In genomic region chr11:33323421-33323820, GRCh38 we compare ENCODE assay signal across 1 cellular context.
TF ChIP-seq lines count a peak whose summit lies in the region.

No MANE protein-coding gene starts in this region.

TF ChIP-seq in GM23338, 12 proteins besides CTCF, POLR2A, EP300 and RAD21 (continued from another document):
- TF ChIP-seq ZNF462 (CRISPR knock-in tag; IDR thresholded peaks at IDR 0.05) (no peak), ZNF331 (CRISPR knock-in tag; IDR thresholded peaks at IDR 0.05; ENCODE audit: low read depth) (no peak)
- TF ChIP-seq, protein P1, sequence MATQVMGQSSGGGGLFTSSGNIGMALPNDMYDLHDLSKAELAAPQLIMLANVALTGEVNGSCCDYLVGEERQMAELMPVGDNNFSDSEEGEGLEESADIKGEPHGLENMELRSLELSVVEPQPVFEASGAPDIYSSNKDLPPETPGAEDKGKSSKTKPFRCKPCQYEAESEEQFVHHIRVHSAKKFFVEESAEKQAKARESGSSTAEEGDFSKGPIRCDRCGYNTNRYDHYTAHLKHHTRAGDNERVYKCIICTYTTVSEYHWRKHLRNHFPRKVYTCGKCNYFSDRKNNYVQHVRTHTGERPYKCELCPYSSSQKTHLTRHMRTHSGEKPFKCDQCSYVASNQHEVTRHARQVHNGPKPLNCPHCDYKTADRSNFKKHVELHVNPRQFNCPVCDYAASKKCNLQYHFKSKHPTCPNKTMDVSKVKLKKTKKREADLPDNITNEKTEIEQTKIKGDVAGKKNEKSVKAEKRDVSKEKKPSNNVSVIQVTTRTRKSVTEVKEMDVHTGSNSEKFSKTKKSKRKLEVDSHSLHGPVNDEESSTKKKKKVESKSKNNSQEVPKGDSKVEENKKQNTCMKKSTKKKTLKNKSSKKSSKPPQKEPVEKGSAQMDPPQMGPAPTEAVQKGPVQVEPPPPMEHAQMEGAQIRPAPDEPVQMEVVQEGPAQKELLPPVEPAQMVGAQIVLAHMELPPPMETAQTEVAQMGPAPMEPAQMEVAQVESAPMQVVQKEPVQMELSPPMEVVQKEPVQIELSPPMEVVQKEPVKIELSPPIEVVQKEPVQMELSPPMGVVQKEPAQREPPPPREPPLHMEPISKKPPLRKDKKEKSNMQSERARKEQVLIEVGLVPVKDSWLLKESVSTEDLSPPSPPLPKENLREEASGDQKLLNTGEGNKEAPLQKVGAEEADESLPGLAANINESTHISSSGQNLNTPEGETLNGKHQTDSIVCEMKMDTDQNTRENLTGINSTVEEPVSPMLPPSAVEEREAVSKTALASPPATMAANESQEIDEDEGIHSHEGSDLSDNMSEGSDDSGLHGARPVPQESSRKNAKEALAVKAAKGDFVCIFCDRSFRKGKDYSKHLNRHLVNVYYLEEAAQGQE (IDR thresholded peaks at IDR 0.05; ENCODE audit: unreplicated experiment) = no peak
